1 cellular context compared by ENCODE assay signal in the genomic region with DNA sequence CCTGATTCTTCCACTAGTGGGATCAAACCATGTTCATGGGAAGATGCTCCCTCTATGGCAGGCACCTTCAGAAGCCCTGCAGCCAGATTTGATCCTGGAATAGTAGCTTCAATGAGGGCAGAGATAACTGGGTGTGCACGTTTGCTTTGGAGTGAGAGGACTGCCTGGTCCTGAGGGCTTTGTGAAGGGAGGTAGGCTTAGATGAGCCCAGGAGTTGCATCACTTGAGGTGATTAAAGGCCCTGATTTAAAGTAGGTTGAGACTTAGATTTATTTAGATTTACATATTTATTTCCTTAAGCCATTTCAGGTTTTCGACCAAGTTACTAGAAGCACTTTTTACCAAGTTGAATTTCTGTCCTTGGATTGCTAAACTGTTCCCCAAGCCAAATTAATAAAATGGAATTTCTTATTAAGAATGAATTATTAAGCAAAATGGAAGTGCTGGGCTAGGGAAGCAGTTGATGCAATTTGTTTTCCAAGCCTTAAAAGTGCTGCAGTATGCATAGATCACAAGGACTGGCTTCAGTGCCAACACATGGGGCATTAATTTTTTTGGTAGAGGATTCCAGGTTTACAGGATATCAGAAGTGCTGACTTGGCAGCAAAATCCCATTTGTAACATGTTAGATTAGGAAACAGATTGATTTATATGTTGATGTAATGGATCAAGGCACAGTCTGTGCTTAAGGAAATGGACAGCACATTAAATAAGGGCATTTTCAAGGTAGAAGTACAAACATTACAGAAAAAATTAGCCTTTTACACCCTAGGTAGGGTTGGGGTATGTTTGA.
TF ChIP-seq lines count a peak whose summit lies in the region.

No MANE protein-coding gene starts in this region.

TF ChIP-seq in GM23338, 12 proteins besides CTCF, POLR2A, EP300 and RAD21 (continued from another document):
- TF ChIP-seq, protein P1, sequence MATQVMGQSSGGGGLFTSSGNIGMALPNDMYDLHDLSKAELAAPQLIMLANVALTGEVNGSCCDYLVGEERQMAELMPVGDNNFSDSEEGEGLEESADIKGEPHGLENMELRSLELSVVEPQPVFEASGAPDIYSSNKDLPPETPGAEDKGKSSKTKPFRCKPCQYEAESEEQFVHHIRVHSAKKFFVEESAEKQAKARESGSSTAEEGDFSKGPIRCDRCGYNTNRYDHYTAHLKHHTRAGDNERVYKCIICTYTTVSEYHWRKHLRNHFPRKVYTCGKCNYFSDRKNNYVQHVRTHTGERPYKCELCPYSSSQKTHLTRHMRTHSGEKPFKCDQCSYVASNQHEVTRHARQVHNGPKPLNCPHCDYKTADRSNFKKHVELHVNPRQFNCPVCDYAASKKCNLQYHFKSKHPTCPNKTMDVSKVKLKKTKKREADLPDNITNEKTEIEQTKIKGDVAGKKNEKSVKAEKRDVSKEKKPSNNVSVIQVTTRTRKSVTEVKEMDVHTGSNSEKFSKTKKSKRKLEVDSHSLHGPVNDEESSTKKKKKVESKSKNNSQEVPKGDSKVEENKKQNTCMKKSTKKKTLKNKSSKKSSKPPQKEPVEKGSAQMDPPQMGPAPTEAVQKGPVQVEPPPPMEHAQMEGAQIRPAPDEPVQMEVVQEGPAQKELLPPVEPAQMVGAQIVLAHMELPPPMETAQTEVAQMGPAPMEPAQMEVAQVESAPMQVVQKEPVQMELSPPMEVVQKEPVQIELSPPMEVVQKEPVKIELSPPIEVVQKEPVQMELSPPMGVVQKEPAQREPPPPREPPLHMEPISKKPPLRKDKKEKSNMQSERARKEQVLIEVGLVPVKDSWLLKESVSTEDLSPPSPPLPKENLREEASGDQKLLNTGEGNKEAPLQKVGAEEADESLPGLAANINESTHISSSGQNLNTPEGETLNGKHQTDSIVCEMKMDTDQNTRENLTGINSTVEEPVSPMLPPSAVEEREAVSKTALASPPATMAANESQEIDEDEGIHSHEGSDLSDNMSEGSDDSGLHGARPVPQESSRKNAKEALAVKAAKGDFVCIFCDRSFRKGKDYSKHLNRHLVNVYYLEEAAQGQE (IDR thresholded peaks at IDR 0.05; ENCODE audit: unreplicated experiment): no peak
- TF ChIP-seq ZNF114 (CRISPR knock-in tag; IDR thresholded peaks at IDR 0.05) (no peak), NANOG (IDR thresholded peaks at IDR 0.05; ENCODE audit: borderline replicate concordance) (no peak), EZH2phosphoT487 (IDR thresholded peaks at IDR 0.05; ENCODE audit: unreplicated experiment) (no peak), JUNB (IDR thresholded peaks at IDR 0.05; ENCODE audit: unreplicated experiment) (no peak)
- TF ChIP-seq, protein P2, sequence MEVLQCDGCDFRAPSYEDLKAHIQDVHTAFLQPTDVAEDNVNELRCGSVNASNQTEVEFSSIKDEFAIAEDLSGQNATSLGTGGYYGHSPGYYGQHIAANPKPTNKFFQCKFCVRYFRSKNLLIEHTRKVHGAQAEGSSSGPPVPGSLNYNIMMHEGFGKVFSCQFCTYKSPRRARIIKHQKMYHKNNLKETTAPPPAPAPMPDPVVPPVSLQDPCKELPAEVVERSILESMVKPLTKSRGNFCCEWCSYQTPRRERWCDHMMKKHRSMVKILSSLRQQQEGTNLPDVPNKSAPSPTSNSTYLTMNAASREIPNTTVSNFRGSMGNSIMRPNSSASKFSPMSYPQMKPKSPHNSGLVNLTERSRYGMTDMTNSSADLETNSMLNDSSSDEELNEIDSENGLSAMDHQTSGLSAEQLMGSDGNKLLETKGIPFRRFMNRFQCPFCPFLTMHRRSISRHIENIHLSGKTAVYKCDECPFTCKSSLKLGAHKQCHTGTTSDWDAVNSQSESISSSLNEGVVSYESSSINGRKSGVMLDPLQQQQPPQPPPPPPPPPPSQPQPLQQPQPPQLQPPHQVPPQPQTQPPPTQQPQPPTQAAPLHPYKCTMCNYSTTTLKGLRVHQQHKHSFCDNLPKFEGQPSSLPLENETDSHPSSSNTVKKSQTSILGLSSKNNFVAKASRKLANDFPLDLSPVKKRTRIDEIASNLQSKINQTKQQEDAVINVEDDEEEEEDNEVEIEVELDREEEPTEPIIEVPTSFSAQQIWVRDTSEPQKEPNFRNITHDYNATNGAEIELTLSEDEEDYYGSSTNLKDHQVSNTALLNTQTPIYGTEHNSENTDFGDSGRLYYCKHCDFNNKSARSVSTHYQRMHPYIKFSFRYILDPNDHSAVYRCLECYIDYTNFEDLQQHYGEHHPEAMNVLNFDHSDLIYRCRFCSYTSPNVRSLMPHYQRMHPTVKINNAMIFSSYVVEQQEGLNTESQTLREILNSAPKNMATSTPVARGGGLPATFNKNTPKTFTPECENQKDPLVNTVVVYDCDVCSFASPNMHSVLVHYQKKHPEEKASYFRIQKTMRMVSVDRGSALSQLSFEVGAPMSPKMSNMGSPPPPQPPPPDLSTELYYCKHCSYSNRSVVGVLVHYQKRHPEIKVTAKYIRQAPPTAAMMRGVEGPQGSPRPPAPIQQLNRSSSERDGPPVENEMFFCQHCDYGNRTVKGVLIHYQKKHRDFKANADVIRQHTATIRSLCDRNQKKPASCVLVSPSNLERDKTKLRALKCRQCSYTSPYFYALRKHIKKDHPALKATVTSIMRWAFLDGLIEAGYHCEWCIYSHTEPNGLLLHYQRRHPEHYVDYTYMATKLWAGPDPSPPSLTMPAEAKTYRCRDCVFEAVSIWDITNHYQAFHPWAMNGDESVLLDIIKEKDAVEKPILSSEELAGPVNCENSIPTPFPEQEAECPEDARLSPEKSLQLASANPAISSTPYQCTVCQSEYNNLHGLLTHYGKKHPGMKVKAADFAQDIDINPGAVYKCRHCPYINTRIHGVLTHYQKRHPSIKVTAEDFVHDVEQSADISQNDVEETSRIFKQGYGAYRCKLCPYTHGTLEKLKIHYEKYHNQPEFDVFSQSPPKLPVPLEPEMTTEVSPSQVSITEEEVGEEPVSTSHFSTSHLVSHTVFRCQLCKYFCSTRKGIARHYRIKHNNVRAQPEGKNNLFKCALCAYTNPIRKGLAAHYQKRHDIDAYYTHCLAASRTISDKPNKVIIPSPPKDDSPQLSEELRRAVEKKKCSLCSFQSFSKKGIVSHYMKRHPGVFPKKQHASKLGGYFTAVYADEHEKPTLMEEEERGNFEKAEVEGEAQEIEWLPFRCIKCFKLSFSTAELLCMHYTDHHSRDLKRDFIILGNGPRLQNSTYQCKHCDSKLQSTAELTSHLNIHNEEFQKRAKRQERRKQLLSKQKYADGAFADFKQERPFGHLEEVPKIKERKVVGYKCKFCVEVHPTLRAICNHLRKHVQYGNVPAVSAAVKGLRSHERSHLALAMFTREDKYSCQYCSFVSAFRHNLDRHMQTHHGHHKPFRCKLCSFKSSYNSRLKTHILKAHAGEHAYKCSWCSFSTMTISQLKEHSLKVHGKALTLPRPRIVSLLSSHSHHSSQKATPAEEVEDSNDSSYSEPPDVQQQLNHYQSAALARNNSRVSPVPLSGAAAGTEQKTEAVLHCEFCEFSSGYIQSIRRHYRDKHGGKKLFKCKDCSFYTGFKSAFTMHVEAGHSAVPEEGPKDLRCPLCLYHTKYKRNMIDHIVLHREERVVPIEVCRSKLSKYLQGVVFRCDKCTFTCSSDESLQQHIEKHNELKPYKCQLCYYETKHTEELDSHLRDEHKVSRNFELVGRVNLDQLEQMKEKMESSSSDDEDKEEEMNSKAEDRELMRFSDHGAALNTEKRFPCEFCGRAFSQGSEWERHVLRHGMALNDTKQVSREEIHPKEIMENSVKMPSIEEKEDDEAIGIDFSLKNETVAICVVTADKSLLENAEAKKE (CRISPR knock-in tag; IDR thresholded peaks at IDR 0.05): no peak
- TF ChIP-seq, protein P3, sequence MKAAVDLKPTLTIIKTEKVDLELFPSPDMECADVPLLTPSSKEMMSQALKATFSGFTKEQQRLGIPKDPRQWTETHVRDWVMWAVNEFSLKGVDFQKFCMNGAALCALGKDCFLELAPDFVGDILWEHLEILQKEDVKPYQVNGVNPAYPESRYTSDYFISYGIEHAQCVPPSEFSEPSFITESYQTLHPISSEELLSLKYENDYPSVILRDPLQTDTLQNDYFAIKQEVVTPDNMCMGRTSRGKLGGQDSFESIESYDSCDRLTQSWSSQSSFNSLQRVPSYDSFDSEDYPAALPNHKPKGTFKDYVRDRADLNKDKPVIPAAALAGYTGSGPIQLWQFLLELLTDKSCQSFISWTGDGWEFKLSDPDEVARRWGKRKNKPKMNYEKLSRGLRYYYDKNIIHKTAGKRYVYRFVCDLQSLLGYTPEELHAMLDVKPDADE (IDR thresholded peaks at IDR 0.05): no peak
